ENCODE assay signal across 9 cellular contexts in the genomic region with DNA sequence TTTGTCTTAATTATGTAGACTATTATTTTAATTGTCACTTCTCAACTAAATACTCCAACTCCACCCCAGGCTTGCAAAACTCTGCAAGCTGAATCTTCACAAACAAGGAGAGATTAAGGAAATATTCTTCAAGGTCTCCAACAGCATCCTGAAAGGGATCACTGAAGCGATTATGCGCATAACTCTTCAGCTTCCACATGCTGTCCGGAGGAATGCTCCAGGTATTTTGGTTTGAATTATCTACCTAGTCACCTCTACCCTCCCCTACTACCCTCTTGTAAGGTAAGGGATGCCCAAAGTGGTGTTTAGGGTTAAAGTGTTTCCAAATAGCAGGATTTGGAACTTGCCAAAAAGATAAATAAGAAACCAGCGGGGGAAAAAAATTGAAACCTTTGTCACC. TPM values are rescaled to one million over a fixed set of nuclear protein-coding genes. Genes with fewer than 3 reads are reported as not detected.
DNase-seq lines count a peak whose midpoint lies in the region; ATAC-seq and TF ChIP-seq lines count a peak whose summit lies in the region.
"Had no signal": no experiment of that assay in that cellular context is flagged by ENCODE, and none has a peak within 500 bp of the region (broad histone marks: within the 10 kb centered on the region; RNA-seq: fewer than 3 reads in every experiment).

No MANE protein-coding gene starts in this region.

- H3K36me3 ChIP-seq in left lung (no peaks in the 10 kb centered on the region), transverse colon (no peaks in the 10 kb centered on the region)

- H3K27me3 ChIP-seq in left lung (peaks cover 3 to 62% of the 10 kb centered on the region in 2 donors), transverse colon (peaks cover 4% of the 10 kb centered on the region)

- WGBS in transverse colon (ENCODE audit: low coverage in 1 of 2), 2 donors = 14 to 54% methylated on average over 2 to 4 of the region's 4 CpGs

- H3K27ac Mint-ChIP-seq in activated naive CD4-positive, alpha-beta T cell treated with anti-CD3 and anti-CD28 coated beads for 36 hours = no peak overlapping the region
- peak overlapping the region; percentile 87 for H3K27ac Mint-ChIP-seq in activated naive CD8-positive, alpha-beta T cell

- peaks cover 5 to 41% of the 10 kb centered on the region in 2 donors for H3K4me1 ChIP-seq in left lung
- H3K4me1 ChIP-seq in transverse colon = peaks cover 0 to 14% (median 6%) of the 10 kb centered on the region in 4 donors

- H3K27ac ChIP-seq in left lung = no peak overlapping the region
- H3K27ac ChIP-seq in transverse colon = peak overlapping the region; percentile 91 to 95 (median 93)

- TF ChIP-seq POLR2A in transverse colon (IDR thresholded peaks at IDR 0.05) = no peak

- H3K9me3 Mint-ChIP-seq in activated naive CD4-positive, alpha-beta T cell treated with anti-CD3 and anti-CD28 coated beads for 36 hours = no peaks in the 10 kb centered on the region
- H3K9me3 Mint-ChIP-seq in activated naive CD8-positive, alpha-beta T cell (ENCODE audit: low read depth) = no peaks in the 10 kb centered on the region

- in situ Hi-C loops in transverse colon (cut with MboI; ENCODE audit: low pct_ligation_motif_present in 1 of 4, low pct_unique_long_range_greater_than_20kb in 1 of 4, low sequenced_read_pairs in 3 of 4) = loop anchor here in 1 of 4 donors (25.0 kb wide), 1 partner anchor 193 kb away; a partner anchor contains a TSS

- intact Hi-C loops in activated naive CD4-positive, alpha-beta T cell treated with anti-CD3 and anti-CD28 coated beads for 36 hours (cut with micrococcal nuclease) = loop anchor here (5.0 kb wide), 2 partner anchors 122 to 712 kb away; no protein-coding TSS in a partner anchor
- intact Hi-C loops in left lung (cut with DNase I) = loop anchor here in 1 of 2 donors (10.0 kb wide), 1 partner anchor 190 kb away; a partner anchor contains a TSS
- intact Hi-C loops in transverse colon (cut with DNase I; ENCODE audit: low total_unique reads) = loop anchor here (5.0 kb wide), 3 partner anchors 43 to 833 kb away; no protein-coding TSS in a partner anchor

- H3K36me3 Mint-ChIP-seq in activated naive CD4-positive, alpha-beta T cell treated with anti-CD3 and anti-CD28 coated beads for 36 hours (ENCODE audit: low read depth) = no peaks in the 10 kb centered on the region
- H3K36me3 Mint-ChIP-seq in activated naive CD8-positive, alpha-beta T cell = peaks cover 3% of the 10 kb centered on the region

- DNase-seq in activated naive CD4-positive, alpha-beta T cell treated with anti-CD3 and anti-CD28 coated beads for 36 hours = no peak
- DNase-seq in activated naive CD4-positive, alpha-beta T cell (lab: John Stamatoyannopoulos, UW) = no peak
- DNase-seq in left lung = no peak
- DNase-seq in transverse colon = no peak
- DNase-seq in nucleus accumbens (lab: John Stamatoyannopoulos, UW) = no peak
- DNase-seq in glomerular visceral epithelial cell (ENCODE audit: extremely low spot score) = no peak
- no peak for DNase-seq in amygdala (lab: John Stamatoyannopoulos, UW)
- DNase-seq: DND-41 had no signal

- ATAC-seq in left lung = no peak

- H3K4me3 ChIP-seq in left lung (peak overlapping the region; percentile 15 to 28), transverse colon (peak overlapping the region in 3 of 4 donors; percentile 84 to 97 (median 89))

- CTCF ChIA-PET in activated naive CD4-positive, alpha-beta T cell treated with anti-CD3 and anti-CD28 coated beads for 36 hours (lab: Charles Lee) = no interaction called here

- peaks cover 2% of the 10 kb centered on the region for H3K27me3 Mint-ChIP-seq in activated naive CD4-positive, alpha-beta T cell treated with anti-CD3 and anti-CD28 coated beads for 36 hours (ENCODE audit: low read depth)
- H3K27me3 Mint-ChIP-seq in activated naive CD8-positive, alpha-beta T cell = no peaks in the 10 kb centered on the region

- TF ChIP-seq CTCF in left lung (IDR thresholded peaks at IDR 0.05) (no peak), transverse colon (IDR thresholded peaks at IDR 0.05) (no peak)

- H3K4me1 Mint-ChIP-seq in activated naive CD4-positive, alpha-beta T cell treated with anti-CD3 and anti-CD28 coated beads for 36 hours (ENCODE audit: low read depth) = peaks cover 21% of the 10 kb centered on the region
- H3K4me1 Mint-ChIP-seq in activated naive CD8-positive, alpha-beta T cell (ENCODE audit: low read depth) = peaks cover 62% of the 10 kb centered on the region

- TF ChIP-seq EP300 in transverse colon (IDR thresholded peaks at IDR 0.05; ENCODE audit: low read depth) = no peak

- H3K4me3 Mint-ChIP-seq in activated naive CD4-positive, alpha-beta T cell treated with anti-CD3 and anti-CD28 coated beads for 36 hours = peak overlapping the region; percentile 71
- peak overlapping the region; percentile 90 for H3K4me3 Mint-ChIP-seq in activated naive CD8-positive, alpha-beta T cell

- H3K9me3 ChIP-seq in left lung (no peaks in the 10 kb centered on the region), transverse colon (no peaks in the 10 kb centered on the region)

RNA-seq across cellular contexts. Expression of a gene that starts 11.7 kb away (rescaled TPM):
- total RNA-seq in activated naive CD4-positive, alpha-beta T cell treated with anti-CD3 and anti-CD28 coated beads for 36 hours = 1 to 10 TPM; 3.4 to 4.0 TPM
- total RNA-seq in left lung (10 to 100 TPM; 19.7 to 29.9 TPM), transverse colon (10 to 100 TPM; 12.3 to 50.9 (median 26.4) TPM)

Comparison
In these comparisons a context has a peak if more than half of its experiments do, and no peak if none do; other contexts are left out.
1. H3K27ac ChIP-seq: peak in transverse colon (4 of 4); none in left lung (0 of 2).